ENCODE assay signal across 22 cellular contexts in the genomic region with DNA sequence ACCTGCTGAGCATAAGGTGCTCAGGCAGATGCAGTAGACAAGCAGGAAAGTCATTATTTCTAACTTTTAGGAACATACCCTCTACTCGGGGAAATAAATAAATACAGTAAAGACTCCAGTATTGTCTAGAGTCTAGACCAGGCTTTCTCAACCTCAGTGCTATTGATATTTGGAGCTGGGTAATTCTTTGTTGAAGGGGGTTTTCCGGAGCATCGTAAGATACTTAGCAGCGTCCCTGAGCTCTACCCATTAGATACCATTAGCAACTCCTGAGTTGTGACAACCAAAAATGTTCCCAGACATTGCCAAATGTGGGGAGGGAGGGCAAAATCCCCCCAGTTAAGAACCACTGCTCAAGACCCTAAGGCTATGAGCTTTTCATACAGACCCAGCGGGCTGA. TPM values are rescaled to one million over a fixed set of nuclear protein-coding genes. Genes with fewer than 3 reads are reported as not detected.
"Had no signal": no experiment of that assay in that cellular context is flagged by ENCODE, and none has a peak within 500 bp of the region (broad histone marks: within the 10 kb centered on the region; RNA-seq: fewer than 3 reads in every experiment).

No MANE protein-coding gene starts in this region.

- H3K36me3 ChIP-seq: sigmoid colon, upper lobe of left lung had no signal

- H3K4me1 ChIP-seq: foreskin keratinocyte, sigmoid colon had no signal

- DNase-seq: activated CD4-positive, alpha-beta T cell treated with anti-CD3 and anti-CD28 coated beads for 4 hours; activated CD4-positive, alpha-beta T cell treated with anti-CD3 and anti-CD28 coated beads, Interleukin-2, amount 50 U/mL, for 48 hours; activated CD4-positive, CD25-positive, alpha-beta regulatory T cell; activated effector memory CD4-positive, alpha-beta T cell treated with anti-CD3 and anti-CD28 coated beads, Interleukin-2, amount 50 U/mL, for 16 hours; activated naive CD4-positive, alpha-beta T cell treated with anti-CD3 and anti-CD28 coated beads, Interleukin-2, amount 10 ng/mL, durations not matched to agents 7 days and 5 days; activated T-cell treated with anti-CD3 and anti-CD28 coated beads, Interleukin-2, amount 50 U/mL, for 48 hours; body of pancreas; erythroblast; foreskin keratinocyte; naive thymus-derived CD8-positive, alpha-beta T cell; sigmoid colon; stimulated activated CD4-positive, alpha-beta T cell treated with anti-CD3 and anti-CD28 coated beads, Interleukin-15, amount 100 ng/mL, for 24 hours; stimulated activated naive B cell treated with anti-CD40 and anti-IgM and Interleukin-4, amounts not matched to agents 10 μg/mL and 1 μg/mL and 100 μg/mL, for 72 hours; SW 1271; T-helper 17 cell; upper lobe of left lung had no signal

- ATAC-seq: body of pancreas, foreskin keratinocyte, left lobe of liver had no signal

- H3K36me3 Mint-ChIP-seq: activated naive CD4-positive, alpha-beta T cell treated with anti-CD3 and anti-CD28 coated beads, Interleukin-2, amount 10 ng/mL, durations not matched to agents 7 days and 5 days; mesothelial cell of epicardium; naive thymus-derived CD8-positive, alpha-beta T cell; stimulated activated naive B cell treated with anti-CD40 and anti-IgM and Interleukin-4, amounts not matched to agents 10 μg/mL and 1 μg/mL and 100 μg/mL, for 72 hours had no signal

- H3K4me2 ChIP-seq: smooth muscle cell had no signal

- H3K27ac Mint-ChIP-seq: activated naive CD4-positive, alpha-beta T cell treated with anti-CD3 and anti-CD28 coated beads, Interleukin-2, amount 10 ng/mL, durations not matched to agents 7 days and 5 days; mesothelial cell of epicardium; stimulated activated naive B cell treated with anti-CD40 and anti-IgM and Interleukin-4, amounts not matched to agents 10 μg/mL and 1 μg/mL and 100 μg/mL, for 72 hours had no signal

- H3K27ac ChIP-seq: body of pancreas, foreskin keratinocyte, sigmoid colon, upper lobe of left lung had no signal

- H3K9me3 ChIP-seq: body of pancreas, sigmoid colon, upper lobe of left lung had no signal

- H3K9me3 Mint-ChIP-seq: activated naive CD4-positive, alpha-beta T cell treated with anti-CD3 and anti-CD28 coated beads, Interleukin-2, amount 10 ng/mL, durations not matched to agents 7 days and 5 days; mesothelial cell of epicardium; naive thymus-derived CD8-positive, alpha-beta T cell; stimulated activated naive B cell treated with anti-CD40 and anti-IgM and Interleukin-4, amounts not matched to agents 10 μg/mL and 1 μg/mL and 100 μg/mL, for 72 hours had no signal

- H3K4me3 Mint-ChIP-seq: activated naive CD4-positive, alpha-beta T cell treated with anti-CD3 and anti-CD28 coated beads, Interleukin-2, amount 10 ng/mL, durations not matched to agents 7 days and 5 days; mesothelial cell of epicardium had no signal

- H3K4me3 ChIP-seq: body of pancreas, lung, sigmoid colon, smooth muscle cell, upper lobe of left lung had no signal

- FAIRE-seq: endometrium had no signal

RNA-seq across cellular contexts. Expression of gene SRCIN1, which starts 47.9 kb away (rescaled TPM):
- total RNA-seq: glomerular endothelial cell had no signal
- polyA plus RNA-seq: naive thymus-derived CD8-positive, alpha-beta T cell had no signal
